In the genomic region with DNA sequence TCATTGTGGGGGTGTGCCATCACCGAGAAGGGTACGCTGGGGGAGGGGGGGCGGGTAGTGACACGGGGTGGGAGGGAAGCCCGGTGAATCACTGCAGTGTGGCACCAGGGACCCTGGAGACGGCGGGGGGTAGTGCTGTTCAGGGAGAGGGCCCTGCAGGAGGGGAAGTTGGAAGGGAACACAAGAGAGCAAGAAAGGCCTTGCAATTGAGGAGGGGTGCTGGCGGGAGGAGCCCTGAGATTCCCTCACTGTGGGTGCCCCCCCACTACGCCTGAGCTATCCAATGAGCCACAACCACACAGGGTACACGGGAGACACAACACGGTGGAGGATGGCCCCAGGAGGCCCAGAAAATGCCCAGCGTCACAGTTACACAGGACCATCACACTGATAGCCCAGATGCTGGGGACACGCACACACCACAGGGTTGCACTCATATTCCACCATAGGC, we compare ENCODE assay signal across 10 cellular contexts. TPM values are rescaled to one million over a fixed set of nuclear protein-coding genes. Genes with fewer than 3 reads are reported as not detected.
A peak's percentile ranks its signal among the peaks of the same experiment; 100 is the strongest.
DNase-seq lines count a peak whose midpoint lies in the region; ATAC-seq and TF ChIP-seq lines count a peak whose summit lies in the region.
"Had no signal": no experiment of that assay in that cellular context is flagged by ENCODE, and none has a peak within 500 bp of the region (broad histone marks: within the 10 kb centered on the region; RNA-seq: fewer than 3 reads in every experiment).

No MANE protein-coding gene starts in this region.

- DNase-seq in NCI-H1436 (lab: John Stamatoyannopoulos, UW) (peak; percentile 54), NCI-H1436 treated with DMSO at 0.1 percent for 48 hours (lab: John Stamatoyannopoulos, UW) (no peak), HCT116 (ENCODE audit: low read depth, low spot score) (no peak), Ammon's horn (ENCODE audit: low spot score) (no peak), chondrocyte (ENCODE audit: low spot score) (no peak)
- DNase-seq in activated naive CD8-positive, alpha-beta T cell treated with anti-CD3 and anti-CD28 coated beads for 36 hours, result peak; percentile 30
- DNase-seq: uterus had no signal

- peak overlapping the region; percentile 99 for H3K4me2 ChIP-seq in HCT116 (ENCODE audit: low read length)

- POLR2A ChIA-PET in HCT116 (lab: Charles Lee), result no interaction called here

- BruUV-seq in HCT116 (replicated peaks; lab: Mats Ljungman, UMichigan), result no TSS peak

- H3K27me3 ChIP-seq in HCT116 (ENCODE audit: insufficient read depth, low read length), result peaks cover 10% of the 10 kb centered on the region; the same call in 1 of the 2 replicates
- H3K27me3 ChIP-seq in neuron (ENCODE audit: insufficient read depth, low read length), result peaks cover 5% of the 10 kb centered on the region

- H3K9me3 ChIP-seq in HCT116 (ENCODE audit: control insufficient read depth in 1 of 2, insufficient read depth in 1 of 2, low read depth in 1 of 2, low read length in 2 of 2) (no peaks in the 10 kb centered on the region), neuron (ENCODE audit: low read length) (no peaks in the 10 kb centered on the region)
- H3K9me3 ChIP-seq: uterus had no signal

- H3K9me3 Mint-ChIP-seq in activated naive CD8-positive, alpha-beta T cell treated with anti-CD3 and anti-CD28 coated beads for 36 hours, result no peaks in the 10 kb centered on the region
- no peaks in the 10 kb centered on the region for H3K9me3 Mint-ChIP-seq in chondrocyte (ENCODE audit: low read depth)

- H3K4me1 ChIP-seq in HCT116 (ENCODE audit: control insufficient read depth in 1 of 2, insufficient read depth in 2 of 2, low read length in 2 of 2) (peaks cover 4 to 21% of the 10 kb centered on the region in 2 experiments; a peak in 3 of 4 replicates), neuron (ENCODE audit: insufficient read depth, low read length) (peaks cover 54% of the 10 kb centered on the region)

- H3K4me3 Mint-ChIP-seq in activated naive CD8-positive, alpha-beta T cell treated with anti-CD3 and anti-CD28 coated beads for 36 hours, result peak overlapping the region; percentile 41
- H3K4me3 Mint-ChIP-seq in chondrocyte (ENCODE audit: unreplicated experiment), result no peak overlapping the region

- CTCF ChIA-PET in HCT116 (lab: Charles Lee), result no interaction called here

- TF ChIP-seq RAD21 in HCT116 (IDR thresholded peaks at IDR 0.05; ENCODE audit: low read depth), result no peak

- no peak overlapping the region for H3K27ac Mint-ChIP-seq in activated naive CD8-positive, alpha-beta T cell treated with anti-CD3 and anti-CD28 coated beads for 36 hours
- no peak overlapping the region for H3K27ac Mint-ChIP-seq in chondrocyte (ENCODE audit: unreplicated experiment)

- intact Hi-C loops in HCT116 (cut with micrococcal nuclease), result loop anchor here (10.0 kb wide), 1 partner anchor 100 kb away; no protein-coding TSS in a partner anchor

- no peak overlapping the region for H2AFZ ChIP-seq in HCT116 (ENCODE audit: low read depth, low read length, poor library complexity, severe bottlenecking)
- H2AFZ ChIP-seq in neuron (ENCODE audit: low read depth, low read length), result no peak overlapping the region

- RAD21 ChIA-PET in HCT116 (lab: Charles Lee; ENCODE audit: low non-redundant PET in 1 of 2, low total read pairs in 2 of 2, uncharacterized antibody in 2 of 2, unreplicated experiment in 2 of 2), result no interaction called here

- H3K9me2 ChIP-seq in HCT116 (ENCODE audit: insufficient read depth), result no peaks in the 10 kb centered on the region

- H3K36me3 Mint-ChIP-seq in activated naive CD8-positive, alpha-beta T cell treated with anti-CD3 and anti-CD28 coated beads for 36 hours, result no peaks in the 10 kb centered on the region
- no peaks in the 10 kb centered on the region for H3K36me3 Mint-ChIP-seq in chondrocyte (ENCODE audit: low read depth)

- H3K4me1 Mint-ChIP-seq in activated naive CD8-positive, alpha-beta T cell treated with anti-CD3 and anti-CD28 coated beads for 36 hours, result peaks cover 17% of the 10 kb centered on the region
- H3K4me1 Mint-ChIP-seq in chondrocyte (ENCODE audit: low read depth), result peaks cover 11% of the 10 kb centered on the region

- ATAC-seq in HCT116, result peak; percentile 6; the same call in 1 of the 2 replicates
- no peak for ATAC-seq in GM18909 (IDR thresholded peaks at IDR 0.05; ENCODE audit: poor library complexity, unreplicated experiment)

- H4K20me1 ChIP-seq in HCT116 (ENCODE audit: insufficient read depth), result no peaks in the 10 kb centered on the region

- H3K27ac ChIP-seq in HCT116 (ENCODE audit: low read depth, low read length), result no peak overlapping the region
- H3K27ac ChIP-seq: uterus had no signal

- peaks cover 44% of the 10 kb centered on the region for H3K27me3 Mint-ChIP-seq in activated naive CD8-positive, alpha-beta T cell treated with anti-CD3 and anti-CD28 coated beads for 36 hours
- H3K27me3 Mint-ChIP-seq in chondrocyte (ENCODE audit: low read depth), result peaks cover 49% of the 10 kb centered on the region

- H3K4me3 ChIP-seq in HCT116 (replicated peaks in 1 of 2; ENCODE audit: low read depth in 1 of 2, low read length in 2 of 2), result peak overlapping the region; percentile 66 to 76
- H3K4me3 ChIP-seq in neuron (ENCODE audit: low read length), result peak overlapping the region; percentile 51
- H3K4me3 ChIP-seq: uterus had no signal

- H3K36me3 ChIP-seq in HCT116 (ENCODE audit: control insufficient read depth in 1 of 2, insufficient read depth in 2 of 2, low read length in 2 of 2) (no peaks in the 10 kb centered on the region), neuron (ENCODE audit: insufficient read depth, low read length) (no peaks in the 10 kb centered on the region)
- H3K36me3 ChIP-seq: uterus had no signal

- no peak overlapping the region for H3K9ac ChIP-seq in HCT116 (ENCODE audit: low read length)

- TF ChIP-seq POLR2A in HCT116 (IDR thresholded peaks at IDR 0.05; ENCODE audit: borderline replicate concordance, extremely low read depth, insufficient read depth, insufficient read length), result no peak

- H3K79me2 ChIP-seq in HCT116 (ENCODE audit: insufficient read depth, low read length), result no peaks in the 10 kb centered on the region

- no peak for TF ChIP-seq CTCF in HCT116 (IDR thresholded peaks at IDR 0.05 in 2 of 3, conservative IDR thresholded peaks at IDR 0.05 in 1 of 3; ENCODE audit: borderline replicate concordance in 1 of 3, insufficient read depth in 1 of 3, low read depth in 2 of 3, low read length in 2 of 3)
- no peak for TF ChIP-seq CTCF in chondrocyte (IDR thresholded peaks at IDR 0.05)

TF ChIP-seq in HCT116, 20 proteins besides CTCF, POLR2A, EP300 and RAD21 (continues in another document):
- TF ChIP-seq MAX (IDR thresholded peaks at IDR 0.05), result no peak
- TF ChIP-seq REST (IDR thresholded peaks at IDR 0.05; ENCODE audit: low read depth), result no peak
- TF ChIP-seq EZH2 (IDR thresholded peaks at IDR 0.05), result no peak
- TF ChIP-seq ZFX (IDR thresholded peaks at IDR 0.05), result no peak
- TF ChIP-seq POLR2AphosphoS5 (IDR thresholded peaks at IDR 0.05; ENCODE audit: low read depth, low read length), result no peak
- no peak for TF ChIP-seq SP1 (IDR thresholded peaks at IDR 0.05; ENCODE audit: low read depth)
- no peak for TF ChIP-seq ZNF274 (IDR thresholded peaks at IDR 0.05; ENCODE audit: low read depth, low read length)
- TF ChIP-seq CBX3 (IDR thresholded peaks at IDR 0.05; ENCODE audit: low read depth), result no peak
- no peak for TF ChIP-seq JUND (IDR thresholded peaks at IDR 0.05)
- no peak for TF ChIP-seq FOSL1 (IDR thresholded peaks at IDR 0.05; ENCODE audit: low read depth)
- no peak for TF ChIP-seq SRF (IDR thresholded peaks at IDR 0.05; ENCODE audit: low read depth)
- no peak for TF ChIP-seq YY1 (IDR thresholded peaks at IDR 0.05; ENCODE audit: extremely low read depth, insufficient replicate concordance, low read depth, low read length)
- no peak for TF ChIP-seq EGR1 (IDR thresholded peaks at IDR 0.05; ENCODE audit: low read depth)

RNA-seq across cellular contexts. Expression of gene ATP1A3, which starts 0.5 kb away (rescaled TPM):
- total RNA-seq in HCT116 (2021; ENCODE audit: unreplicated experiment), result 34.7 TPM
- 30.8 and 34.9 TPM in 2 replicates for polyA plus RNA-seq in HCT116 (2012)
- total RNA-seq in activated naive CD8-positive, alpha-beta T cell treated with anti-CD3 and anti-CD28 coated beads for 36 hours, result 1 to 10 TPM; 4.3 to 4.8 TPM
- total RNA-seq in chondrocyte, result 0.10 to 0.85 TPM (median 0.64 TPM) in 3 replicates
- total RNA-seq: MCF 10A had no signal

RNA-seq across cellular contexts. Expression of gene RABAC1, which starts 35.4 kb away (rescaled TPM):
- total RNA-seq in HCT116 (2021; ENCODE audit: unreplicated experiment), result 66.3 TPM
- 76.3 and 91.9 TPM in 2 replicates for polyA plus RNA-seq in HCT116 (2012)
- total RNA-seq in activated naive CD8-positive, alpha-beta T cell treated with anti-CD3 and anti-CD28 coated beads for 36 hours, result 10 to 100 TPM; 46.9 to 50.7 TPM
- 282 to 302 TPM (median 295 TPM) in 3 replicates for total RNA-seq in chondrocyte

Comparison
In these comparisons a context has a peak if more than half of its experiments do, and no peak if none do; other contexts are left out.
1. DNase-seq: peak in NCI-H1436 (single experiment) and activated naive CD8-positive, alpha-beta T cell treated with anti-CD3 and anti-CD28 coated beads for 36 hours (single experiment); none in NCI-H1436 treated with DMSO at 0.1 percent for 48 hours (single experiment), HCT116 (single experiment), Ammon's horn (single experiment) and chondrocyte (single experiment).